In the genomic region with DNA sequence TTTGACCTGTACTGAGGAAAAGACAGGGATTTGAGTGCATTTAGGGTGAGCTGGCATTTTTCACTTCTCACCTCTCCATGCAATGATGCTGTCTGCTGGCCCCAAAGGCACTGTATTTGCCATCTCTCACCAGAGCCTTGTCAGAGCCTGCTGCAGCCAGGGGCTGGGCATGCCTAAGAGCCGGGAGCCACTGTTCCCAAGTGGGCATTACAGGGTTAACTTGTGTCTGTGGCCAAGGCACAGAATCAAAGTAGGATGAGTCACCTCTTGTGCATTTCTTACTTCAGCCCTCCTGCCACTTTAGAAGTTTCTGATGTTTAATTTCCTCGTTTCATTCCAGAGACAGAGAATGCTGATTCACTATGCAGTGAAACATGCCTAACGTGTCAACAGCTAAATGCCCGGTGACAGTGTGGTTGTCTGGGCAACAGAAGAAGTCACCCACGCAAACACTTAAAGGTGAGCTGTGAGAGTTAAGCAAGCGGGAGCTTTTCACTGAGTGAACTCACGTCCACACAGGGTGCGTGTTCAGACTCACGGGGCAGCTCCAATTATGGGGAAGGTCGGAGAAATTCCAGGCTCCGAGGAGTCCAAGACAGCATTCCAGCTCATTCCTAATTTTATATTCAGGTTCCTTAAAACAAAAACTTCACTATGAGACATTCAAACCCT, we compare ENCODE assay signal across 8 cellular contexts. TPM values are rescaled to one million over a fixed set of nuclear protein-coding genes. Genes with fewer than 3 reads are reported as not detected.
DNase-seq lines count a peak whose midpoint lies in the region; TF ChIP-seq lines count a peak whose summit lies in the region.

No MANE protein-coding gene starts in this region.

- H3K9me3 ChIP-seq in SJSA1 (replicated peaks) = peaks cover 6% of the 10 kb centered on the region; the same call in 1 of the 2 replicates

- H3K36me3 ChIP-seq in SJSA1 (no peaks in the 10 kb centered on the region), rectal smooth muscle tissue (ENCODE audit: control insufficient read depth, insufficient read depth, low read length) (no peaks in the 10 kb centered on the region)

- peaks cover 60% of the 10 kb centered on the region for H3K4me1 ChIP-seq in SJSA1 (replicated peaks)
- peaks cover 7% of the 10 kb centered on the region for H3K4me1 ChIP-seq in rectal smooth muscle tissue (ENCODE audit: control insufficient read depth, insufficient read depth, low read length)

- H3K4me3 ChIP-seq in SJSA1 = no peak overlapping the region
- peak overlapping the region; percentile 39 for H3K4me3 ChIP-seq in fibroblast of the aortic adventitia (ENCODE audit: low read depth, low read length)
- no peak overlapping the region for H3K4me3 ChIP-seq in rectal smooth muscle tissue (ENCODE audit: low read length)

- TF ChIP-seq CTCF in fibroblast of the aortic adventitia (IDR thresholded peaks at IDR 0.05; ENCODE audit: insufficient read depth, low read length) = peak; percentile 4

- DNase-seq in AG08396 (ENCODE audit: low spot score) (peak; percentile 88), GOT3 (lab: John Stamatoyannopoulos, UW) (peak; percentile 80), SJSA1 (ENCODE audit: low read depth in 1 of 2, low spot score in 2 of 2) (peak; percentile 90 to 94), fibroblast of the aortic adventitia (ENCODE audit: low read depth) (peak; percentile 96), germinal center (ENCODE audit: low spot score) (no peak), hippocampal formation (lab: John Stamatoyannopoulos, UW) (no peak)
- no peak for DNase-seq in effector CD4-positive, alpha-beta T cell

- peak overlapping the region; percentile 98 for H3K27ac ChIP-seq in SJSA1
- H3K27ac ChIP-seq in rectal smooth muscle tissue (ENCODE audit: low read depth, low read length) = peak overlapping the region; percentile 0

- no peak overlapping the region for H3K9ac ChIP-seq in rectal smooth muscle tissue (ENCODE audit: low read length)

- no peaks in the 10 kb centered on the region for H3K27me3 ChIP-seq in SJSA1 (replicated peaks)
- no peaks in the 10 kb centered on the region for H3K27me3 ChIP-seq in rectal smooth muscle tissue (ENCODE audit: control insufficient read depth, insufficient read depth, low read length)

RNA-seq across cellular contexts. Expression of a gene that starts 57.1 kb away (rescaled TPM):
- 101 and 118 TPM in 2 replicates for total RNA-seq in SJSA1 (2014; rRNA removed; shearing (Covaris generic))
- total RNA-seq in fibroblast of the aortic adventitia (ENCODE audit: low replicate concordance) = 287 and 1,278 TPM in 2 replicates

Comparison
In these comparisons a context has a peak if more than half of its experiments do, and no peak if none do; other contexts are left out.
1. DNase-seq: peak in AG08396 (single experiment), GOT3 (single experiment), SJSA1 (2 of 2) and fibroblast of the aortic adventitia (single experiment); none in effector CD4-positive, alpha-beta T cell (single experiment), germinal center (single experiment) and hippocampal formation (0 of 2).